In the genomic region with DNA sequence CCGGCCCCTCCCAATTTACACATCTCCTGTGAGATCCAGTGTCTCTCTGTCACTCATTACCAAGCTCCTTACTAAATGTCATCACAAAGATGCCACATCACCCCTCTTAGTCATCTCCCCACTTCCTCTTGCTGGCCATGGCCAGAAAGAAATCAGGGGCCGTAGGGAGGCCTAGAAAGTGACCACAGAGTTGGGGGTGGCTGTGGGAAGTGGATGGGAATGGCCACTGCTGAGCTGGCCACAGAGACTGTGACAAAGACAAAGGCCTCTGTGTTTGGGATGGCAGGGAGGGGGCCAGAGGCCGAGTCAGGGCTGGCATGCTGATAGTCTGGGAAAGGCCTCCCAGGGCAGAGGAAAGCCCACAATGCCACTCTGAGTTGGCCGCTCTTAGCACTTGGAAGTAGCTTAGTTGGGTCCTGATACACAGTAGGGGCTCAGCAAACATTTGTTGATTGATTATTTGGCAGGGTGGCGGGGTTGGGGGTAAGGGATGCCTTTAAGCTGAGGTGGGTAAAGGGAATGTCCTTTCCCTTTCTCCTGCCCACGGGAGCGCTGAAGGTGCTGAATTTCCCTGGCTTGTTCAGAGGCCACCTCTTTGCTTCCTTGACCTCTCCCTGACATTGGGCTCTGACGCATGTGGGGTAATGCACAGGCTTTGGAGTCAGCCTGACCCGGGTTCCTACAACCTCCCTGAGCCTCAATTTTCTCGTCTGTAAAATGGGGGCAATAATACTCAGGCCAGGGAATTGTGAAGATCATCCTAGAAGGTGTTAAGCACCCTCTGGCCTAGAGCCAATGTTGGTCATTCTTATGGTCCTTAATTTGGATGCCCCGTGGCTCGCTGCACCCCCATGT, we compare ENCODE assay signal across 8 cellular contexts. TPM values are rescaled to one million over a fixed set of nuclear protein-coding genes. Genes with fewer than 3 reads are reported as not detected.
DNase-seq lines count a peak whose midpoint lies in the region; ATAC-seq and TF ChIP-seq lines count a peak whose summit lies in the region.

No MANE protein-coding gene starts in this region.

- H3K27ac ChIP-seq in rectal smooth muscle tissue (ENCODE audit: low read depth, low read length): peak overlapping the region; percentile 63

- TF ChIP-seq CTCF in fibroblast of villous mesenchyme (IDR thresholded peaks at IDR 0.05; ENCODE audit: insufficient read depth, low read depth, low read length): no peak

- no peak overlapping the region for H3K4me3 ChIP-seq in fibroblast of villous mesenchyme (ENCODE audit: low read depth, low read length)
- no peak overlapping the region for H3K4me3 ChIP-seq in rectal smooth muscle tissue (ENCODE audit: low read length)

- no peak overlapping the region for H3K9ac ChIP-seq in rectal smooth muscle tissue (ENCODE audit: low read length)

- H3K4me1 ChIP-seq in rectal smooth muscle tissue (ENCODE audit: control insufficient read depth, insufficient read depth, low read length): peaks cover 27% of the 10 kb centered on the region

- no peaks in the 10 kb centered on the region for H3K27me3 ChIP-seq in rectal smooth muscle tissue (ENCODE audit: control insufficient read depth, insufficient read depth, low read length)

- peak; percentile 82 for DNase-seq in GM04504 (ENCODE audit: low read depth)
- DNase-seq in SKM-1 (lab: John Stamatoyannopoulos, UW; ENCODE audit: unreplicated experiment): peak; percentile 26
- peak; percentile 73 for DNase-seq in fibroblast of villous mesenchyme (ENCODE audit: low read depth)
- no peak for DNase-seq in posterior vena cava (ENCODE audit: low spot score)
- DNase-seq in NCI-H345 treated with DMSO at 0.1 percent for 48 hours (lab: John Stamatoyannopoulos, UW; ENCODE audit: unreplicated experiment): no peak
- DNase-seq in stimulated activated CD4-positive, alpha-beta T cell treated with anti-CD3 and anti-CD28 coated beads, Interleukin-15, amount 100 ng/mL, for 24 hours: no peak

- intact Hi-C loops in posterior vena cava (cut with DNase I): no loop called here

- ATAC-seq in HG02678 (IDR thresholded peaks at IDR 0.05; ENCODE audit: unreplicated experiment): no peak

- H3K36me3 ChIP-seq in rectal smooth muscle tissue (ENCODE audit: control insufficient read depth, insufficient read depth, low read length): no peaks in the 10 kb centered on the region

RNA-seq across cellular contexts. Expression of a gene that starts 13.2 kb away (rescaled TPM):
- total RNA-seq in fibroblast of villous mesenchyme (37.6 and 48.6 TPM in 2 replicates), posterior vena cava (10 to 100 TPM; 85.0 to 96.0 TPM)

RNA-seq across cellular contexts. Expression of a gene that starts 45.2 kb away (rescaled TPM):
- 931 and 941 TPM in 2 replicates for total RNA-seq in fibroblast of villous mesenchyme
- total RNA-seq in posterior vena cava: 1,000 to 10,000 TPM; 1,426 to 2,194 TPM

Comparison
In these comparisons a context has a peak if more than half of its experiments do, and no peak if none do; other contexts are left out.
1. DNase-seq: peak in GM04504 (single experiment), SKM-1 (single experiment) and fibroblast of villous mesenchyme (single experiment); none in posterior vena cava (single experiment), NCI-H345 treated with DMSO at 0.1 percent for 48 hours (single experiment) and stimulated activated CD4-positive, alpha-beta T cell treated with anti-CD3 and anti-CD28 coated beads, Interleukin-15, amount 100 ng/mL, for 24 hours (single experiment).